1 cellular context compared by ENCODE assay signal in the genomic region with DNA sequence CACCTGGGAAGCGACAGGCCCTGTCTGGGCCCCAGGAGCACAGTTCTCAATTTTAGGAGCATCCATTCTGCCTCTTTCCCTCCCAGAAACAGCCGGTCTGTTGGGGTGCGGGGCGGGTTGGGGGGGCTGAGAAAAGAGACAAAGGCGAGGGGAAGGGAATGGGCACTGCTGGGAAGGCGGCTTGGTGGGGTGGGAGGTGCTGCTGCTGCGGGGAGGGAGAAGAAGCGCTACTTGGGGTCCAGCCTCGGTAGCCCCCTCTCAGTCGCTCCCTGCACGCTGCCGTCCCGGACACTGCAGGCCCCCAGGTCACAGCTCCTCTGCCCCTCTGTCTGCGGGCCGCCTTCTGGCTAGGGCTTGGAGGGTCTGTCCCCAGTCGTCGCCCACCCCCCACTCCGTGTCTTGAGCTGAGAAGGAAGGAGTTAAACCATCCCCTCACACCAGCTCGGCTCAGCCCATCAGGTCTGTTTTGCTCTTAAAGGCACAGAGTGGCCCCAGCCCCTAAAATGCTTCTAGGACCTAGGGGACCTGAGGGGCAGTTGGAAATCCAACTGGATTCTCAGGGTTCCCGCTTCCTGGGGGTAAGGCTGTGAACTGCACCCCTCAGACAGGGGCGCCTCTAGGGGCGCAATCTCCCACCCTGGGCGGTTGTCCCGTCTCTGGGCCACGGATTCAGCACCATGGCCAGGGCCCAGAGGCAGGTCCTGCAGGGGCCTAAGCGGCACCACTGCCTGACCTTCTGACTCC.
TF ChIP-seq lines count a peak whose summit lies in the region.

No MANE protein-coding gene starts in this region.

TF ChIP-seq in K562, 482 proteins besides CTCF, POLR2A, EP300 and RAD21 (continued from another document):
- TF ChIP-seq, protein P1, sequence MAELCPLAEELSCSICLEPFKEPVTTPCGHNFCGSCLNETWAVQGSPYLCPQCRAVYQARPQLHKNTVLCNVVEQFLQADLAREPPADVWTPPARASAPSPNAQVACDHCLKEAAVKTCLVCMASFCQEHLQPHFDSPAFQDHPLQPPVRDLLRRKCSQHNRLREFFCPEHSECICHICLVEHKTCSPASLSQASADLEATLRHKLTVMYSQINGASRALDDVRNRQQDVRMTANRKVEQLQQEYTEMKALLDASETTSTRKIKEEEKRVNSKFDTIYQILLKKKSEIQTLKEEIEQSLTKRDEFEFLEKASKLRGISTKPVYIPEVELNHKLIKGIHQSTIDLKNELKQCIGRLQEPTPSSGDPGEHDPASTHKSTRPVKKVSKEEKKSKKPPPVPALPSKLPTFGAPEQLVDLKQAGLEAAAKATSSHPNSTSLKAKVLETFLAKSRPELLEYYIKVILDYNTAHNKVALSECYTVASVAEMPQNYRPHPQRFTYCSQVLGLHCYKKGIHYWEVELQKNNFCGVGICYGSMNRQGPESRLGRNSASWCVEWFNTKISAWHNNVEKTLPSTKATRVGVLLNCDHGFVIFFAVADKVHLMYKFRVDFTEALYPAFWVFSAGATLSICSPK (IDR thresholded peaks at IDR 0.05; ENCODE audit: borderline replicate concordance) = no peak
- no peak for TF ChIP-seq TAL1 (IDR thresholded peaks at IDR 0.05)
- 0 out of 2 replicates have a peak, but pooled peaks have one; percentile 57 for TF ChIP-seq XRCC5 (IDR thresholded peaks at IDR 0.05; ENCODE audit: low read depth, low read length)
- TF ChIP-seq, protein P2, sequence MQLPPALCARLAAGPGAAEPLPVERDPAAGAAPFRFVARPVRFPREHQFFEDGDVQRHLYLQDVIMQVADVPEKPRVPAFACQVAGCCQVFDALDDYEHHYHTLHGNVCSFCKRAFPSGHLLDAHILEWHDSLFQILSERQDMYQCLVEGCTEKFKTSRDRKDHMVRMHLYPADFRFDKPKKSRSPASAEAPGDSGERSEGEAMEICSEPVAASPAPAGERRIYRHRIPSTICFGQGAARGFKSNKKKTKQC (CRISPR knock-in tag; IDR thresholded peaks at IDR 0.05) = peak; percentile 71; the same call in 1 of the 2 replicates
- TF ChIP-seq CHD1 (IDR thresholded peaks at IDR 0.05; ENCODE audit: low read length) = no peak
- TF ChIP-seq, protein P3, sequence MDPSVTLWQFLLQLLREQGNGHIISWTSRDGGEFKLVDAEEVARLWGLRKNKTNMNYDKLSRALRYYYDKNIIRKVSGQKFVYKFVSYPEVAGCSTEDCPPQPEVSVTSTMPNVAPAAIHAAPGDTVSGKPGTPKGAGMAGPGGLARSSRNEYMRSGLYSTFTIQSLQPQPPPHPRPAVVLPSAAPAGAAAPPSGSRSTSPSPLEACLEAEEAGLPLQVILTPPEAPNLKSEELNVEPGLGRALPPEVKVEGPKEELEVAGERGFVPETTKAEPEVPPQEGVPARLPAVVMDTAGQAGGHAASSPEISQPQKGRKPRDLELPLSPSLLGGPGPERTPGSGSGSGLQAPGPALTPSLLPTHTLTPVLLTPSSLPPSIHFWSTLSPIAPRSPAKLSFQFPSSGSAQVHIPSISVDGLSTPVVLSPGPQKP (CRISPR knock-in tag; IDR thresholded peaks at IDR 0.05) = no peak
- no peak for TF ChIP-seq RBM34 (IDR thresholded peaks at IDR 0.05; ENCODE audit: borderline replicate concordance, insufficient read depth, low read length)
- TF ChIP-seq, protein P4, sequence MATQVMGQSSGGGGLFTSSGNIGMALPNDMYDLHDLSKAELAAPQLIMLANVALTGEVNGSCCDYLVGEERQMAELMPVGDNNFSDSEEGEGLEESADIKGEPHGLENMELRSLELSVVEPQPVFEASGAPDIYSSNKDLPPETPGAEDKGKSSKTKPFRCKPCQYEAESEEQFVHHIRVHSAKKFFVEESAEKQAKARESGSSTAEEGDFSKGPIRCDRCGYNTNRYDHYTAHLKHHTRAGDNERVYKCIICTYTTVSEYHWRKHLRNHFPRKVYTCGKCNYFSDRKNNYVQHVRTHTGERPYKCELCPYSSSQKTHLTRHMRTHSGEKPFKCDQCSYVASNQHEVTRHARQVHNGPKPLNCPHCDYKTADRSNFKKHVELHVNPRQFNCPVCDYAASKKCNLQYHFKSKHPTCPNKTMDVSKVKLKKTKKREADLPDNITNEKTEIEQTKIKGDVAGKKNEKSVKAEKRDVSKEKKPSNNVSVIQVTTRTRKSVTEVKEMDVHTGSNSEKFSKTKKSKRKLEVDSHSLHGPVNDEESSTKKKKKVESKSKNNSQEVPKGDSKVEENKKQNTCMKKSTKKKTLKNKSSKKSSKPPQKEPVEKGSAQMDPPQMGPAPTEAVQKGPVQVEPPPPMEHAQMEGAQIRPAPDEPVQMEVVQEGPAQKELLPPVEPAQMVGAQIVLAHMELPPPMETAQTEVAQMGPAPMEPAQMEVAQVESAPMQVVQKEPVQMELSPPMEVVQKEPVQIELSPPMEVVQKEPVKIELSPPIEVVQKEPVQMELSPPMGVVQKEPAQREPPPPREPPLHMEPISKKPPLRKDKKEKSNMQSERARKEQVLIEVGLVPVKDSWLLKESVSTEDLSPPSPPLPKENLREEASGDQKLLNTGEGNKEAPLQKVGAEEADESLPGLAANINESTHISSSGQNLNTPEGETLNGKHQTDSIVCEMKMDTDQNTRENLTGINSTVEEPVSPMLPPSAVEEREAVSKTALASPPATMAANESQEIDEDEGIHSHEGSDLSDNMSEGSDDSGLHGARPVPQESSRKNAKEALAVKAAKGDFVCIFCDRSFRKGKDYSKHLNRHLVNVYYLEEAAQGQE (CRISPR knock-in tag; IDR thresholded peaks at IDR 0.05; ENCODE audit: low read depth) = peak; percentile 97
- TF ChIP-seq, protein P5, sequence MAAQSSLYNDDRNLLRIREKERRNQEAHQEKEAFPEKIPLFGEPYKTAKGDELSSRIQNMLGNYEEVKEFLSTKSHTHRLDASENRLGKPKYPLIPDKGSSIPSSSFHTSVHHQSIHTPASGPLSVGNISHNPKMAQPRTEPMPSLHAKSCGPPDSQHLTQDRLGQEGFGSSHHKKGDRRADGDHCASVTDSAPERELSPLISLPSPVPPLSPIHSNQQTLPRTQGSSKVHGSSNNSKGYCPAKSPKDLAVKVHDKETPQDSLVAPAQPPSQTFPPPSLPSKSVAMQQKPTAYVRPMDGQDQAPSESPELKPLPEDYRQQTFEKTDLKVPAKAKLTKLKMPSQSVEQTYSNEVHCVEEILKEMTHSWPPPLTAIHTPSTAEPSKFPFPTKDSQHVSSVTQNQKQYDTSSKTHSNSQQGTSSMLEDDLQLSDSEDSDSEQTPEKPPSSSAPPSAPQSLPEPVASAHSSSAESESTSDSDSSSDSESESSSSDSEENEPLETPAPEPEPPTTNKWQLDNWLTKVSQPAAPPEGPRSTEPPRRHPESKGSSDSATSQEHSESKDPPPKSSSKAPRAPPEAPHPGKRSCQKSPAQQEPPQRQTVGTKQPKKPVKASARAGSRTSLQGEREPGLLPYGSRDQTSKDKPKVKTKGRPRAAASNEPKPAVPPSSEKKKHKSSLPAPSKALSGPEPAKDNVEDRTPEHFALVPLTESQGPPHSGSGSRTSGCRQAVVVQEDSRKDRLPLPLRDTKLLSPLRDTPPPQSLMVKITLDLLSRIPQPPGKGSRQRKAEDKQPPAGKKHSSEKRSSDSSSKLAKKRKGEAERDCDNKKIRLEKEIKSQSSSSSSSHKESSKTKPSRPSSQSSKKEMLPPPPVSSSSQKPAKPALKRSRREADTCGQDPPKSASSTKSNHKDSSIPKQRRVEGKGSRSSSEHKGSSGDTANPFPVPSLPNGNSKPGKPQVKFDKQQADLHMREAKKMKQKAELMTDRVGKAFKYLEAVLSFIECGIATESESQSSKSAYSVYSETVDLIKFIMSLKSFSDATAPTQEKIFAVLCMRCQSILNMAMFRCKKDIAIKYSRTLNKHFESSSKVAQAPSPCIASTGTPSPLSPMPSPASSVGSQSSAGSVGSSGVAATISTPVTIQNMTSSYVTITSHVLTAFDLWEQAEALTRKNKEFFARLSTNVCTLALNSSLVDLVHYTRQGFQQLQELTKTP (IDR thresholded peaks at IDR 0.05; ENCODE audit: low read depth in 1 of 2, partially characterized antibody in 2 of 2) = peak in 1 of 2 experiments; percentile 74
- TF ChIP-seq CTBP1 (IDR thresholded peaks at IDR 0.05; ENCODE audit: borderline replicate concordance) = no peak
- TF ChIP-seq MIER1 (IDR thresholded peaks at IDR 0.05; ENCODE audit: low read depth) = peak; percentile 96
- TF ChIP-seq, protein P6, sequence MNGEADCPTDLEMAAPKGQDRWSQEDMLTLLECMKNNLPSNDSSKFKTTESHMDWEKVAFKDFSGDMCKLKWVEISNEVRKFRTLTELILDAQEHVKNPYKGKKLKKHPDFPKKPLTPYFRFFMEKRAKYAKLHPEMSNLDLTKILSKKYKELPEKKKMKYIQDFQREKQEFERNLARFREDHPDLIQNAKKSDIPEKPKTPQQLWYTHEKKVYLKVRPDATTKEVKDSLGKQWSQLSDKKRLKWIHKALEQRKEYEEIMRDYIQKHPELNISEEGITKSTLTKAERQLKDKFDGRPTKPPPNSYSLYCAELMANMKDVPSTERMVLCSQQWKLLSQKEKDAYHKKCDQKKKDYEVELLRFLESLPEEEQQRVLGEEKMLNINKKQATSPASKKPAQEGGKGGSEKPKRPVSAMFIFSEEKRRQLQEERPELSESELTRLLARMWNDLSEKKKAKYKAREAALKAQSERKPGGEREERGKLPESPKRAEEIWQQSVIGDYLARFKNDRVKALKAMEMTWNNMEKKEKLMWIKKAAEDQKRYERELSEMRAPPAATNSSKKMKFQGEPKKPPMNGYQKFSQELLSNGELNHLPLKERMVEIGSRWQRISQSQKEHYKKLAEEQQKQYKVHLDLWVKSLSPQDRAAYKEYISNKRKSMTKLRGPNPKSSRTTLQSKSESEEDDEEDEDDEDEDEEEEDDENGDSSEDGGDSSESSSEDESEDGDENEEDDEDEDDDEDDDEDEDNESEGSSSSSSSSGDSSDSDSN (IDR thresholded peaks at IDR 0.05; ENCODE audit: borderline replicate concordance in 1 of 2, low read depth in 2 of 2, low read length in 2 of 2) = no peak
- 0 out of 2 replicates have a peak, but pooled peaks have one; percentile 28 for TF ChIP-seq ZBTB1 (CRISPR knock-in tag; IDR thresholded peaks at IDR 0.05; ENCODE audit: borderline replicate concordance, low read depth)
- TF ChIP-seq BCL6 (CRISPR knock-in tag; IDR thresholded peaks at IDR 0.05) = no peak
TF ChIP-seq in K562: peak in this region for 29.
